Comparison of ENCODE assay signal across 18 cellular contexts in genomic region chr15:67399925-67400324, GRCh38.
"Had no signal": no experiment of that assay in that cellular context is flagged by ENCODE, and none has a peak within 500 bp of the region (broad histone marks: within the 10 kb centered on the region; RNA-seq: fewer than 3 reads in every experiment).

No MANE protein-coding gene starts in this region.

- H3K36me3 ChIP-seq: esophagus muscularis mucosa, sigmoid colon, stomach, thoracic aorta, transverse colon had no signal

- H3K4me3 ChIP-seq: esophagus muscularis mucosa, lung, sigmoid colon, skin epidermis, stomach, thoracic aorta, transverse colon had no signal

- H3K9me3 ChIP-seq: esophagus muscularis mucosa, sigmoid colon, stomach, thoracic aorta, transverse colon had no signal

- ATAC-seq: left colon; left ventricle myocardium superior; natural killer cell treated with Interleukin-12 subunit alpha and Interleukin-12 subunit beta and Interleukin-15 and Interleukin-18, amount 100 ng/mL, for 72 hours had no signal

- DNase-seq: effector memory CD4-positive, alpha-beta T cell; left colon; left ventricle myocardium superior; mesenchymal stem cell; midbrain; occipital lobe; sigmoid colon; stimulated activated CD4-positive, alpha-beta T cell treated with anti-CD3 and anti-CD28 coated beads, Interleukin-12 subunit alpha, Interleukin-12 subunit beta, amount 100 ng/mL, for 4 hours; stimulated activated naive CD4-positive, alpha-beta T cell; stomach; substantia nigra; transverse colon had no signal

- H3K4me1 ChIP-seq: sigmoid colon, stomach, transverse colon had no signal

- H3K27ac ChIP-seq: epithelial cell of prostate, esophagus muscularis mucosa, sigmoid colon, skin epidermis, stomach, thoracic aorta, transverse colon had no signal

- H3K27me3 ChIP-seq: esophagus muscularis mucosa, sigmoid colon, stomach, transverse colon had no signal
